11 cellular contexts compared by ENCODE assay signal in genomic region chr9:113519401-113520108, GRCh38. TPM values are rescaled to one million over a fixed set of nuclear protein-coding genes. Genes with fewer than 3 reads are reported as not detected.
DNase-seq lines count a peak whose midpoint lies in the region; ATAC-seq and TF ChIP-seq lines count a peak whose summit lies in the region.
"Had no signal": no experiment of that assay in that cellular context is flagged by ENCODE, and none has a peak within 500 bp of the region (broad histone marks: within the 10 kb centered on the region; RNA-seq: fewer than 3 reads in every experiment).

No MANE protein-coding gene starts in this region.

- H3K4me3 ChIP-seq in ascending aorta (no peak overlapping the region), aorta (ENCODE audit: low read length in 2 of 2) (no peak overlapping the region), MM.1S (ENCODE audit: low read length) (no peak overlapping the region)
- H3K4me3 ChIP-seq: BLaER1 treated with 17β-estradiol and CSF1 and Interleukin-3, amounts not matched to agents 10 nM and 100 nM had no signal

- DNase-seq in stimulated activated naive CD8-positive, alpha-beta T cell treated with anti-CD3 and anti-CD28 coated beads, Interleukin-15, Interleukin-2, amounts not matched to agents 100 U/mL and 50 U/mL, for 24 hours = no peak
- DNase-seq in ascending aorta (ENCODE audit: low spot score in 2 of 2) = no peak
- DNase-seq in kidney tubule cell (ENCODE audit: low spot score) = peak; percentile 94
- DNase-seq in aorta = no peak
- DNase-seq in MM.1S = no peak
- DNase-seq: cortex of kidney, mesendoderm had no signal

- H3K79me2 ChIP-seq in MM.1S (ENCODE audit: low read length) = peaks cover 31% of the 10 kb centered on the region

- no peaks in the 10 kb centered on the region for H3K9me3 Mint-ChIP-seq in stimulated activated naive CD8-positive, alpha-beta T cell treated with anti-CD3 and anti-CD28 coated beads, Interleukin-15, Interleukin-2, amounts not matched to agents 100 ng/mL and 50 ng/mL, for 24 hours

- peaks cover 35% of the 10 kb centered on the region for H3K36me3 Mint-ChIP-seq in stimulated activated naive CD8-positive, alpha-beta T cell treated with anti-CD3 and anti-CD28 coated beads, Interleukin-15, Interleukin-2, amounts not matched to agents 100 ng/mL and 50 ng/mL, for 24 hours (ENCODE audit: low read depth)

- H3K27ac Mint-ChIP-seq in stimulated activated naive CD8-positive, alpha-beta T cell treated with anti-CD3 and anti-CD28 coated beads, Interleukin-15, Interleukin-2, amounts not matched to agents 100 ng/mL and 50 ng/mL, for 24 hours = peak overlapping the region; percentile 91

- H3K27ac ChIP-seq in ascending aorta (peak overlapping the region; percentile 93 to 95), aorta (ENCODE audit: low read depth in 1 of 2, low read length in 2 of 2) (peak overlapping the region; percentile 85 to 95), MM.1S (ENCODE audit: low read length) (no peak overlapping the region)
- H3K27ac ChIP-seq: BLaER1 treated with 17β-estradiol and CSF1 and Interleukin-3, amounts not matched to agents 10 nM and 100 nM had no signal

- H4K20me1 ChIP-seq in MM.1S (ENCODE audit: insufficient read depth, low read length) = no peaks in the 10 kb centered on the region

- H3F3A ChIP-seq in MM.1S (ENCODE audit: insufficient read depth, low read length) = peaks cover 34% of the 10 kb centered on the region

- no peak for ATAC-seq in stimulated activated naive CD8-positive, alpha-beta T cell treated with anti-CD3 and anti-CD28 coated beads, Interleukin-15, Interleukin-2, amounts not matched to agents 100 U/mL and 50 U/mL, for 24 hours
- ATAC-seq in aorta (ENCODE audit: low FRiP score) (peak; percentile 44), HG03432 (IDR thresholded peaks at IDR 0.05; ENCODE audit: unreplicated experiment) (no peak), HG02970 (IDR thresholded peaks at IDR 0.05; ENCODE audit: low FRiP score, unreplicated experiment) (no peak)

- H3K36me3 ChIP-seq in ascending aorta (peaks cover 12 to 27% of the 10 kb centered on the region in 2 donors), aorta (ENCODE audit: control insufficient read depth in 1 of 2, insufficient read depth in 2 of 2, low read length in 1 of 2) (peaks cover 0 to 2% of the 10 kb centered on the region in 2 donors), MM.1S (replicated peaks; ENCODE audit: insufficient read depth, low read length) (no peaks in the 10 kb centered on the region)
- H3K36me3 ChIP-seq: BLaER1 treated with 17β-estradiol and CSF1 and Interleukin-3, amounts not matched to agents 10 nM and 100 nM had no signal

- WGBS in aorta, 2 donors = 19 to 20% methylated on average over 3 of the region's 3 CpGs

- no peaks in the 10 kb centered on the region for H3K9me2 ChIP-seq in MM.1S (replicated peaks; ENCODE audit: insufficient read depth, low read length)

- no peak overlapping the region for H3K4me2 ChIP-seq in MM.1S (ENCODE audit: low read depth, low read length)

- H3K9ac ChIP-seq in MM.1S (ENCODE audit: low read length) = no peak overlapping the region
- H3K9ac ChIP-seq: BLaER1 treated with 17β-estradiol and CSF1 and Interleukin-3, amounts not matched to agents 10 nM and 100 nM had no signal

- H3K4me1 ChIP-seq in ascending aorta (peaks cover 48 to 51% of the 10 kb centered on the region in 2 donors), aorta (ENCODE audit: control insufficient read depth in 1 of 2, insufficient read depth in 2 of 2, low read length in 2 of 2) (peaks cover 2 to 12% of the 10 kb centered on the region in 2 donors), MM.1S (ENCODE audit: low read length) (peaks cover 70% of the 10 kb centered on the region)

- H3K9me3 ChIP-seq in ascending aorta = no peaks in the 10 kb centered on the region
- H3K9me3 ChIP-seq in aorta (ENCODE audit: control insufficient read depth, low read length) = no peaks in the 10 kb centered on the region
- no peaks in the 10 kb centered on the region for H3K9me3 ChIP-seq in MM.1S (replicated peaks; ENCODE audit: insufficient read depth, low read length)
- H3K9me3 ChIP-seq: BLaER1 treated with 17β-estradiol and CSF1 and Interleukin-3, amounts not matched to agents 10 nM and 100 nM had no signal

- TF ChIP-seq CTCF in ascending aorta (IDR thresholded peaks at IDR 0.05) (no peak), MM.1S (IDR thresholded peaks at IDR 0.05; ENCODE audit: low read length) (no peak)

- H3K27me3 ChIP-seq in ascending aorta = no peaks in the 10 kb centered on the region
- H3K27me3 ChIP-seq in aorta (ENCODE audit: control insufficient read depth in 1 of 2, insufficient read depth in 2 of 2, low read length in 1 of 2) = no peaks in the 10 kb centered on the region
- H3K27me3 ChIP-seq in MM.1S (replicated peaks; ENCODE audit: insufficient read depth, low read length) = no peaks in the 10 kb centered on the region

- H3K4me3 Mint-ChIP-seq in stimulated activated naive CD8-positive, alpha-beta T cell treated with anti-CD3 and anti-CD28 coated beads, Interleukin-15, Interleukin-2, amounts not matched to agents 100 ng/mL and 50 ng/mL, for 24 hours = peak overlapping the region; percentile 92

- H3K27me3 Mint-ChIP-seq in stimulated activated naive CD8-positive, alpha-beta T cell treated with anti-CD3 and anti-CD28 coated beads, Interleukin-15, Interleukin-2, amounts not matched to agents 100 ng/mL and 50 ng/mL, for 24 hours = no peaks in the 10 kb centered on the region

- H3K4me1 Mint-ChIP-seq in stimulated activated naive CD8-positive, alpha-beta T cell treated with anti-CD3 and anti-CD28 coated beads, Interleukin-15, Interleukin-2, amounts not matched to agents 100 ng/mL and 50 ng/mL, for 24 hours (ENCODE audit: low read depth) = peaks cover 92% of the 10 kb centered on the region

- intact Hi-C loops in ascending aorta (cut with DNase I) = loop anchor here (2.0 to 5.0 kb wide), 4 partner anchors 27 to 65 kb away; no protein-coding TSS in a partner anchor
- intact Hi-C loops in aorta (cut with DNase I) = loop anchor here in 1 of 2 donors (5.0 kb wide), 2 partner anchors 48 to 57 kb away; partner anchors contain the start of gene RGS3

- no peak overlapping the region for H2AFZ ChIP-seq in MM.1S (ENCODE audit: low read length)

RNA-seq across cellular contexts. Expression of gene RGS3, which starts 56.0 kb away (rescaled TPM):
- total RNA-seq in ascending aorta = 125 TPM
- total RNA-seq in aorta = 100 to 1,000 TPM; 157 to 161 TPM
- polyA plus RNA-seq in aorta = 100 to 1,000 TPM in 1 of 2 donors, 10 to 100 TPM in 1; 74.3 to 142 TPM
